Comparison of ENCODE assay signal across 13 cellular contexts in genomic region chr6:17673543-17674254, GRCh38. TPM values are rescaled to one million over a fixed set of nuclear protein-coding genes. Genes with fewer than 3 reads are reported as not detected.
DNase-seq lines count a peak whose midpoint lies in the region; ATAC-seq, FAIRE-seq and TF ChIP-seq lines count a peak whose summit lies in the region.
"Had no signal": no experiment of that assay in that cellular context is flagged by ENCODE, and none has a peak within 500 bp of the region (broad histone marks: within the 10 kb centered on the region; RNA-seq: fewer than 3 reads in every experiment).

No MANE protein-coding gene starts in this region.

- no TSS peak for BruUV-seq in OCI-LY7 (replicated peaks; lab: Mats Ljungman, UMichigan)

- H2AFZ ChIP-seq in OCI-LY7 (ENCODE audit: low read length): no peak overlapping the region

- no peaks in the 10 kb centered on the region for H3K9me2 ChIP-seq in OCI-LY7 (ENCODE audit: insufficient read depth, low read length)

- H3K36me3 Mint-ChIP-seq in CD4-positive, alpha-beta memory T cell: peaks cover 46 to 53% of the 10 kb centered on the region in 2 donors

- no peaks in the 10 kb centered on the region for H3K27me3 Mint-ChIP-seq in CD4-positive, alpha-beta memory T cell

- peak overlapping the region in 6 of 7 donors; percentile 2 to 84 (median 50) for H3K27ac Mint-ChIP-seq in CD4-positive, alpha-beta memory T cell

- H3K27me3 ChIP-seq in CD4-positive, alpha-beta memory T cell (ENCODE audit: insufficient read depth, low read length): no peaks in the 10 kb centered on the region
- H3K27me3 ChIP-seq: Peyer's patch had no signal

- CTCF ChIA-PET in CD4-positive, alpha-beta memory T cell (lab: Charles Lee; ENCODE audit: partially characterized antibody): interaction anchor here (0.7 to 3.3 kb wide), 4 partner anchors 23 to 90 kb away, joined by 3 to 10 read pairs (median 4); partner anchors contain the start of gene FAM8A1
- CTCF ChIA-PET in OCI-LY7 (lab: Charles Lee; ENCODE audit: unreplicated experiment): no interaction called here

- peaks cover 19 to 47% (median 27%) of the 10 kb centered on the region in 4 donors for H3K4me1 Mint-ChIP-seq in CD4-positive, alpha-beta memory T cell

- no peaks in the 10 kb centered on the region for H3K9me3 Mint-ChIP-seq in CD4-positive, alpha-beta memory T cell

- peak; percentile 78 for FAIRE-seq in GM12892 (lab: Jason Lieb, UNC)
- FAIRE-seq: endometrium had no signal

- peaks cover 21% of the 10 kb centered on the region for H4K20me1 ChIP-seq in OCI-LY7 (ENCODE audit: insufficient read depth, low read length)

- no peak overlapping the region for H3K4me3 Mint-ChIP-seq in CD4-positive, alpha-beta memory T cell

- 0 out of 2 replicates have a peak, but pooled peaks have one; percentile 19 for TF ChIP-seq CTCF in OCI-LY7 (conservative IDR thresholded peaks at IDR 0.05; ENCODE audit: low read length)

- peaks cover 38% of the 10 kb centered on the region for H3K36me3 ChIP-seq in CD4-positive, alpha-beta memory T cell (ENCODE audit: insufficient read depth, low read length)
- peaks cover 99% of the 10 kb centered on the region for H3K36me3 ChIP-seq in OCI-LY7 (ENCODE audit: insufficient read depth, low read length)

- TF ChIP-seq POLR2A in GM12892 (IDR thresholded peaks at IDR 0.05; ENCODE audit: low read depth, low read length): no peak

- intact Hi-C loops in CD4-positive, alpha-beta memory T cell (cut with micrococcal nuclease): no loop called here
- intact Hi-C loops in OCI-LY7 (cut with micrococcal nuclease; ENCODE audit: unreplicated experiment): no loop called here

- no peak overlapping the region for H3K27ac ChIP-seq in CD4-positive, alpha-beta memory T cell (ENCODE audit: low read depth, low read length)
- no peak overlapping the region for H3K27ac ChIP-seq in OCI-LY7 (ENCODE audit: low read depth, low read length, poor library complexity, severe bottlenecking)
- H3K27ac ChIP-seq: Peyer's patch had no signal

- H3K4me1 ChIP-seq in CD4-positive, alpha-beta memory T cell (ENCODE audit: insufficient read depth, low read length): peaks cover 22% of the 10 kb centered on the region
- H3K4me1 ChIP-seq in OCI-LY7 (ENCODE audit: insufficient read depth, low read length, poor library complexity, severe bottlenecking): no peaks in the 10 kb centered on the region
- H3K4me1 ChIP-seq: Peyer's patch had no signal

- H3K79me2 ChIP-seq in OCI-LY7 (ENCODE audit: insufficient read depth, low read depth, low read length): peaks cover 97% of the 10 kb centered on the region

- H3K4me3 ChIP-seq in CD4-positive, alpha-beta memory T cell (ENCODE audit: low read length in 2 of 2): no peak overlapping the region
- H3K4me3 ChIP-seq in OCI-LY7 (ENCODE audit: low read depth, low read length, poor library complexity, severe bottlenecking): no peak overlapping the region
- H3K4me3 ChIP-seq: lung, Peyer's patch had no signal

- ATAC-seq in HG03095 (IDR thresholded peaks at IDR 0.05; ENCODE audit: unreplicated experiment): no peak

- POLR2A ChIA-PET in CD4-positive, alpha-beta memory T cell (lab: Charles Lee; ENCODE audit: partially characterized antibody): interaction anchor here (1.2 kb wide), 1 partner anchor 28 kb away, joined by 3 read pairs; no protein-coding TSS in a partner anchor
- POLR2A ChIA-PET in OCI-LY7 (lab: Charles Lee): interaction anchor here (1.6 kb wide), 1 partner anchor 21 kb away, joined by 4 read pairs; no protein-coding TSS in a partner anchor

- H3K4me2 ChIP-seq in OCI-LY7 (ENCODE audit: low read length): no peak overlapping the region

- no peak for DNase-seq in CD4-positive, alpha-beta memory T cell
- DNase-seq in GM12892 (ENCODE audit: insufficient read length) (no peak), OCI-LY7 (ENCODE audit: low spot score) (no peak), fibroblast of gingiva (ENCODE audit: low read depth) (peak; percentile 9), NCI-H446 (lab: John Stamatoyannopoulos, UW) (no peak), ecto neural progenitor cell (ENCODE audit: low spot score) (no peak)
- DNase-seq: activated CD8-positive, alpha-beta memory T cell treated with anti-CD3 and anti-CD28 coated beads, Interleukin-2, amount 50 U/mL, for 4 hours; NCI-H2029; NCI-H526; Peyer's patch had no signal

- H3K9me3 ChIP-seq in CD4-positive, alpha-beta memory T cell (ENCODE audit: control insufficient read depth in 1 of 2, low read length in 2 of 2): no peaks in the 10 kb centered on the region
- no peaks in the 10 kb centered on the region for H3K9me3 ChIP-seq in OCI-LY7 (ENCODE audit: low read length)
- H3K9me3 ChIP-seq: Peyer's patch had no signal

RNA-seq across cellular contexts. Expression of gene NUP153, which starts 33.0 kb away (rescaled TPM):
- 10 to 100 TPM; 57.0 to 60.7 TPM for total RNA-seq in CD4-positive, alpha-beta memory T cell
- polyA plus RNA-seq in CD4-positive, alpha-beta memory T cell: 1 to 10 TPM; 1.9 to 6.9 TPM
- polyA plus RNA-seq in GM12892 (2012; ENCODE audit: missing spikeins): 33.3 TPM
- total RNA-seq in OCI-LY7 (2014; rRNA removed; shearing (Covaris generic)): 66.3 and 72.5 TPM in 2 replicates
- 88.0 and 89.8 TPM in 2 replicates for total RNA-seq in OCI-LY7 (2022)
